ENCODE assay signal across 8 cellular contexts in genomic region chr1:35369922-35370671, GRCh38.
DNase-seq lines count a peak whose midpoint lies in the region; ATAC-seq and TF ChIP-seq lines count a peak whose summit lies in the region.

No MANE protein-coding gene starts in this region.

- in situ Hi-C loops in GM13976 (cut with MboI; ENCODE audit: low sequenced_read_pairs, unreplicated experiment): no loop called here

- H3K27ac Mint-ChIP-seq in activated CD4-positive, alpha-beta T cell treated with anti-CD3 and anti-CD28 coated beads, Interleukin-2, amount 10 ng/mL, durations not matched to agents 24 days and 14 days: no peak overlapping the region

- peak; percentile 21 for DNase-seq in GM13976 (ENCODE audit: low spot score)
- DNase-seq in UCSD-AML1 (lab: John Stamatoyannopoulos, UW; ENCODE audit: unreplicated experiment): peak; percentile 34
- DNase-seq in heart right ventricle: peak; percentile 27 to 84
- DNase-seq in spleen: no peak
- DNase-seq in NCI-H2107 treated with DMSO at 0.1 percent for 48 hours (lab: John Stamatoyannopoulos, UW; ENCODE audit: unreplicated experiment): no peak
- DNase-seq in SKM-1 treated with dmso at 0.1 percent for 144 hours (lab: John Stamatoyannopoulos, UW; ENCODE audit: unreplicated experiment): no peak
- no peak for DNase-seq in activated CD4-positive, alpha-beta T cell treated with anti-CD3 and anti-CD28 coated beads, Interleukin-2, amount 10 ng/mL, durations not matched to agents 24 days and 14 days

- no peaks in the 10 kb centered on the region for H3K27me3 ChIP-seq in heart right ventricle
- no peaks in the 10 kb centered on the region for H3K27me3 ChIP-seq in spleen (replicated peaks in 1 of 7)

- H3K4me3 Mint-ChIP-seq in activated CD4-positive, alpha-beta T cell treated with anti-CD3 and anti-CD28 coated beads, Interleukin-2, amount 10 ng/mL, durations not matched to agents 24 days and 14 days: no peak overlapping the region

- H3K36me3 ChIP-seq in heart right ventricle: peaks cover 0 to 19% (median 0%) of the 10 kb centered on the region in 9 donors
- H3K36me3 ChIP-seq in spleen: peaks cover 0 to 19% (median 0%) of the 10 kb centered on the region in 6 donors

- ATAC-seq in heart right ventricle (peak; percentile 73 to 93 (median 88)), HG03039 (IDR thresholded peaks at IDR 0.05; ENCODE audit: unreplicated experiment) (no peak)

- 27% methylated on average over 4 of the region's 4 CpGs for WGBS in heart right ventricle, 2 donors
- 28 to 46% (median 36%) methylated on average over 4 of the region's 4 CpGs for WGBS in spleen, 5 donors

- no peaks in the 10 kb centered on the region for H3K27me3 Mint-ChIP-seq in activated CD4-positive, alpha-beta T cell treated with anti-CD3 and anti-CD28 coated beads, Interleukin-2, amount 10 ng/mL, durations not matched to agents 24 days and 14 days

- peaks cover 2% of the 10 kb centered on the region for H3K36me3 Mint-ChIP-seq in activated CD4-positive, alpha-beta T cell treated with anti-CD3 and anti-CD28 coated beads, Interleukin-2, amount 10 ng/mL, durations not matched to agents 24 days and 14 days (ENCODE audit: low read depth)

- no peak for TF ChIP-seq POLR2A in spleen (IDR thresholded peaks at IDR 0.05)

- H3K4me1 ChIP-seq in heart right ventricle (peaks cover 0 to 15% (median 12%) of the 10 kb centered on the region in 9 donors), spleen (peaks cover 0 to 16% (median 6%) of the 10 kb centered on the region in 6 donors)

- TF ChIP-seq CTCF in GM13976 (IDR thresholded peaks at IDR 0.05; ENCODE audit: borderline replicate concordance, control extremely low read depth, extremely low read depth, insufficient read depth, missing control alignments) (no peak), heart right ventricle (IDR thresholded peaks at IDR 0.05) (peak in 2 of 9 donors; percentile 4 to 8), spleen (IDR thresholded peaks at IDR 0.05 in 8 of 11, conservative IDR thresholded peaks at IDR 0.05 in 3 of 11) (no peak)

- H3K27ac ChIP-seq in heart right ventricle (peak overlapping the region in 8 of 10 donors; percentile 1 to 62 (median 34)), spleen (peak overlapping the region in 6 of 8 donors; percentile 29 to 64 (median 59))

- no peaks in the 10 kb centered on the region for H3K4me1 Mint-ChIP-seq in activated CD4-positive, alpha-beta T cell treated with anti-CD3 and anti-CD28 coated beads, Interleukin-2, amount 10 ng/mL, durations not matched to agents 24 days and 14 days

- intact Hi-C loops in heart right ventricle (cut with DNase I) (loop anchor here in 2 of 10 donors (10.0 kb wide), 2 partner anchors 55 to 165 kb away; no protein-coding TSS in a partner anchor), spleen (cut with DNase I; ENCODE audit: low total_unique reads) (no loop called here)
- intact Hi-C loops in activated CD4-positive, alpha-beta T cell treated with anti-CD3 and anti-CD28 coated beads, Interleukin-2, amount 10 ng/mL, durations not matched to agents 24 days and 14 days (cut with micrococcal nuclease): no loop called here

- H3K9me3 Mint-ChIP-seq in activated CD4-positive, alpha-beta T cell treated with anti-CD3 and anti-CD28 coated beads, Interleukin-2, amount 10 ng/mL, durations not matched to agents 24 days and 14 days: no peaks in the 10 kb centered on the region

- H3K9me3 ChIP-seq in heart right ventricle (no peaks in the 10 kb centered on the region), spleen (no peaks in the 10 kb centered on the region)

- H3K4me3 ChIP-seq in heart right ventricle (no peak overlapping the region), spleen (no peak overlapping the region)

Comparison
In these comparisons a context has a peak if more than half of its experiments do, and no peak if none do; other contexts are left out.
1. DNase-seq: peak in GM13976 (single experiment), UCSD-AML1 (single experiment) and heart right ventricle (2 of 2); none in spleen (single experiment), NCI-H2107 treated with DMSO at 0.1 percent for 48 hours (single experiment), SKM-1 treated with dmso at 0.1 percent for 144 hours (single experiment) and activated CD4-positive, alpha-beta T cell treated with anti-CD3 and anti-CD28 coated beads, Interleukin-2, amount 10 ng/mL, durations not matched to agents 24 days and 14 days (single experiment).